ENCODE assay signal across 32 cellular contexts in the genomic region with DNA sequence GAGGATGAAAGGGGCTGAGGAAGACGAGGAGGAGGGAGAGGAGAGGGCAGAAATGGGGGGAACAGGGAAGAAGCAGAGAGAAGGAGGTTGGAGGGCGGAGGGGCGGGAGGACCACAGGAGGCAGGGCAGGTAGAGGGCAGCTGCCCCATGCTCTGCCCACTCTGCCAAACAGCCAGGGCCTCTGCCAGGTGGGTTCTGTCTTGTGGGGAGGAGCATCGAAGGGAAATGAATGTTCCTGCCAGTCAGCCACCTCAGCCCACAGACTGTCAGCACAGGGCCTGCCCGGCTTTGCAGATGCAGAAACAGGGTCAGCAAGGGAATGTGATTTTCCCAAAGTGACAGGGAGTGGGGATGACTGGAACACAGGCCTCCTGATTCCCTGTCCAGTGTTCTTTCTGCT.
"Had no signal": no experiment of that assay in that cellular context is flagged by ENCODE, and none has a peak within 500 bp of the region (broad histone marks: within the 10 kb centered on the region; RNA-seq: fewer than 3 reads in every experiment).

No MANE protein-coding gene starts in this region.

- H3K27ac ChIP-seq: brain microvascular endothelial cell, VCaP had no signal

- H3K4me3 ChIP-seq: K562, MG63 had no signal

- H3K9me3 ChIP-seq: MG63 had no signal

- H3K36me3 ChIP-seq: brain microvascular endothelial cell, MG63 had no signal

- H3K27me3 ChIP-seq: brain microvascular endothelial cell, MG63 had no signal

- DNase-seq: activated CD4-positive, alpha-beta memory T cell treated with anti-CD3 and anti-CD28 coated beads, Interleukin-2, amount 10 ng/mL, durations not matched to agents 7 days and 5 days; activated CD4-positive, alpha-beta T cell treated with anti-CD3 and anti-CD28 coated beads for 1 hour; activated CD4-positive, alpha-beta T cell treated with anti-CD3 and anti-CD28 coated beads for 48 hours; activated CD4-positive, CD25-positive, alpha-beta regulatory T cell; activated effector memory CD4-positive, alpha-beta T cell treated with anti-CD3 and anti-CD28 coated beads, Interleukin-2, amount 50 U/mL, for 16 hours; activated naive CD4-positive, alpha-beta T cell; activated naive CD4-positive, alpha-beta T cell treated with anti-CD3 and anti-CD28 coated beads, Interleukin-2, amount 50 U/mL, for 16 hours; activated naive CD8-positive, alpha-beta T cell treated with anti-CD3 and anti-CD28 coated beads for 36 hours; activated T-cell treated with anti-CD3 and anti-CD28 coated beads, Interleukin-2, amount 50 U/mL, for 1 hour; activated T-cell treated with anti-CD3 and anti-CD28 coated beads, Interleukin-2, amount 50 U/mL, for 72 hours; amniotic stem cell; aorta; brain microvascular endothelial cell; Kasumi-1; MG63; NCI-H1092; NCI-H1436 treated with DMSO at 0.1 percent for 48 hours; NCI-H1694 treated with DMSO at 0.1 percent for 48 hours; NCI-H2029; NCI-H2171 treated with DMSO at 0.1 percent for 48 hours; NCI-H2227 treated with DMSO at 0.1 percent for 48 hours; NCI-H446; NCI-H510A treated with DMSO at 0.1 percent for 48 hours; NCI-H526 treated with DMSO at 0.1 percent for 48 hours; NCI-H774; SHP77 treated with DMSO at 0.1 percent for 48 hours; SW 1271; T-helper 1 cell; T-helper 2 cell; T-helper 9 cell had no signal

- FAIRE-seq: K562 had no signal
